ENCODE assay signal across 8 cellular contexts in genomic region chr7:107744345-107744750, GRCh38. TPM values are rescaled to one million over a fixed set of nuclear protein-coding genes. Genes with fewer than 3 reads are reported as not detected.
DNase-seq lines count a peak whose midpoint lies in the region; ATAC-seq and TF ChIP-seq lines count a peak whose summit lies in the region.

No MANE protein-coding gene starts in this region.

- intact Hi-C loops in stomach (cut with DNase I; ENCODE audit: low total_unique reads) = loop anchor here (5.0 kb wide), 1 partner anchor 128 kb away; no protein-coding TSS in a partner anchor

- CTCF ChIA-PET in CD8-positive, alpha-beta memory T cell (lab: Charles Lee) = interaction anchor here (1.1 to 10.5 kb wide), 7 partner anchors 16 to 575 kb away, joined by 3 to 227 read pairs (median 33); partner anchors contain the start of gene DLD

- H3K4me3 ChIP-seq in CD8-positive, alpha-beta memory T cell (ENCODE audit: low read length) = peak overlapping the region; percentile 97
- H3K4me3 ChIP-seq in iPS-20b (ENCODE audit: low read length) = peak overlapping the region; percentile 96
- peak overlapping the region; percentile 66 to 98 (median 83) for H3K4me3 ChIP-seq in stomach

- TF ChIP-seq CTCF in stomach (IDR thresholded peaks at IDR 0.05) = no peak

- no peaks in the 10 kb centered on the region for H3K27me3 Mint-ChIP-seq in CD8-positive, alpha-beta memory T cell
- no peaks in the 10 kb centered on the region for H3K27me3 Mint-ChIP-seq in activated naive CD8-positive, alpha-beta T cell treated with anti-CD3 and anti-CD28 coated beads, Interleukin-2, amount 50 U/mL, for 24 hours

- H3K36me3 ChIP-seq in CD8-positive, alpha-beta memory T cell (ENCODE audit: insufficient read depth, low read length) = no peaks in the 10 kb centered on the region
- H3K36me3 ChIP-seq in iPS-20b (ENCODE audit: insufficient read depth, low read depth, low read length) (peaks cover 7% of the 10 kb centered on the region), stomach (peaks cover 0 to 7% (median 7%) of the 10 kb centered on the region in 4 donors)

- peaks cover 49% of the 10 kb centered on the region for H3K4me1 ChIP-seq in CD8-positive, alpha-beta memory T cell (ENCODE audit: insufficient read depth, low read length)
- peaks cover 17% of the 10 kb centered on the region for H3K4me1 ChIP-seq in iPS-20b (ENCODE audit: insufficient read depth, low read length)
- H3K4me1 ChIP-seq in stomach = peaks cover 26 to 55% (median 45%) of the 10 kb centered on the region in 4 donors

- DNase-seq in CD8-positive, alpha-beta memory T cell = no peak
- DNase-seq in activated naive CD8-positive, alpha-beta T cell treated with anti-CD3 and anti-CD28 coated beads, Interleukin-2, amount 50 U/mL, for 24 hours = no peak
- DNase-seq in stomach (no peak), NCI-H1092 treated with DMSO at 0.1 percent for 48 hours (lab: John Stamatoyannopoulos, UW) (no peak)
- no peak for DNase-seq in effector CD4-positive, alpha-beta T cell

- H3K4me3 Mint-ChIP-seq in CD8-positive, alpha-beta memory T cell = peak overlapping the region; percentile 93 to 99 (median 97)
- peak overlapping the region; percentile 87 for H3K4me3 Mint-ChIP-seq in activated naive CD8-positive, alpha-beta T cell treated with anti-CD3 and anti-CD28 coated beads, Interleukin-2, amount 50 U/mL, for 24 hours

- H3K27ac ChIP-seq in CD8-positive, alpha-beta memory T cell (ENCODE audit: low read depth, low read length) = peak overlapping the region; percentile 98
- peak overlapping the region; percentile 10 for H3K27ac ChIP-seq in iPS-20b (ENCODE audit: low read length)
- peak overlapping the region; percentile 90 to 97 (median 93) for H3K27ac ChIP-seq in stomach

- WGBS in stomach, 5 donors = 0 to 1% (median 0%) methylated on average over 16 to 22 of the region's 22 CpGs

- no peak for TF ChIP-seq EP300 in stomach (IDR thresholded peaks at IDR 0.05)

- peaks cover 53 to 63% (median 59%) of the 10 kb centered on the region in 3 donors for H3K4me1 Mint-ChIP-seq in CD8-positive, alpha-beta memory T cell
- H3K4me1 Mint-ChIP-seq in activated naive CD8-positive, alpha-beta T cell treated with anti-CD3 and anti-CD28 coated beads, Interleukin-2, amount 50 U/mL, for 24 hours = peaks cover 48% of the 10 kb centered on the region

- H3K9ac ChIP-seq in iPS-20b (ENCODE audit: low read depth, low read length) = peak overlapping the region; percentile 89

- POLR2A ChIA-PET in CD8-positive, alpha-beta memory T cell (lab: Charles Lee) = interaction anchor here (0.5 to 3.0 kb wide), 6 partner anchors 8 to 575 kb away, joined by 3 to 38 read pairs (median 6); partner anchors contain the start of gene HBP1

- H3K36me3 Mint-ChIP-seq in CD8-positive, alpha-beta memory T cell = peaks cover 0 to 31% (median 4%) of the 10 kb centered on the region in 3 donors
- H3K36me3 Mint-ChIP-seq in activated naive CD8-positive, alpha-beta T cell treated with anti-CD3 and anti-CD28 coated beads, Interleukin-2, amount 50 U/mL, for 24 hours (ENCODE audit: low read depth) = peaks cover 9% of the 10 kb centered on the region

- no peaks in the 10 kb centered on the region for H3K9me3 ChIP-seq in CD8-positive, alpha-beta memory T cell (ENCODE audit: low read length)
- H3K9me3 ChIP-seq in iPS-20b (ENCODE audit: insufficient read depth, low read depth, low read length) (no peaks in the 10 kb centered on the region), stomach (no peaks in the 10 kb centered on the region)

- H3K27ac Mint-ChIP-seq in CD8-positive, alpha-beta memory T cell = peak overlapping the region; percentile 94 to 100 (median 100)
- H3K27ac Mint-ChIP-seq in activated naive CD8-positive, alpha-beta T cell treated with anti-CD3 and anti-CD28 coated beads, Interleukin-2, amount 50 U/mL, for 24 hours = peak overlapping the region; percentile 96

- no peaks in the 10 kb centered on the region for H3K9me3 Mint-ChIP-seq in CD8-positive, alpha-beta memory T cell
- H3K9me3 Mint-ChIP-seq in activated naive CD8-positive, alpha-beta T cell treated with anti-CD3 and anti-CD28 coated beads, Interleukin-2, amount 50 U/mL, for 24 hours = no peaks in the 10 kb centered on the region

- no peak for TF ChIP-seq POLR2A in stomach (IDR thresholded peaks at IDR 0.05)

- no peaks in the 10 kb centered on the region for H3K27me3 ChIP-seq in CD8-positive, alpha-beta memory T cell (ENCODE audit: insufficient read depth, low read length, poor library complexity, severe bottlenecking)
- H3K27me3 ChIP-seq in iPS-20b (ENCODE audit: insufficient read depth, low read length) (0 out of 2 replicates have a peak, but pooled peaks cover 6% of the 10 kb centered on the region), stomach (no peaks in the 10 kb centered on the region)

- ATAC-seq in GM21360 (IDR thresholded peaks at IDR 0.05; ENCODE audit: unreplicated experiment) (peak; percentile 33), HG03558 (IDR thresholded peaks at IDR 0.05; ENCODE audit: extremely low read depth, unreplicated experiment) (peak; percentile 17)
- ATAC-seq in activated naive CD8-positive, alpha-beta T cell treated with anti-CD3 and anti-CD28 coated beads, Interleukin-2, amount 50 U/mL, for 24 hours = peak; percentile 42

RNA-seq across cellular contexts. Expression of gene CBLL1, which starts 0.4 kb away (rescaled TPM):
- total RNA-seq in CD8-positive, alpha-beta memory T cell = 10 to 100 TPM; 42.7 to 49.3 TPM
- polyA plus RNA-seq in CD8-positive, alpha-beta memory T cell = 89.7 TPM
- 10 to 100 TPM in 4 of 5 donors, 1 to 10 TPM in 1; 5.2 to 29.4 (median 23.7) TPM for total RNA-seq in stomach
- 10 to 100 TPM in 1 of 3 donors, 1 to 10 TPM in 2; 4.8 to 10.2 (median 5.7) TPM for polyA plus RNA-seq in stomach

RNA-seq across cellular contexts. Expression of gene SLC26A3, which starts 58.7 kb away (rescaled TPM):
- total RNA-seq in CD8-positive, alpha-beta memory T cell = not detected
- not detected for polyA plus RNA-seq in CD8-positive, alpha-beta memory T cell
- total RNA-seq in stomach = 10 to 100 TPM in 1 of 5 donors, 1 to 10 TPM in 1, not detected in 3; 2.0 to 52.4 TPM
- 1 to 10 TPM in 1 of 3 donors, under 1 TPM in 1, not detected in 1; 0.10 to 2.1 TPM for polyA plus RNA-seq in stomach

Comparison
In these comparisons a context has a peak if more than half of its experiments do, and no peak if none do; other contexts are left out.
1. H3K27ac ChIP-seq: peak in every context shown above with its lines; median percentile 98 in CD8-positive, alpha-beta memory T cell; 93 in stomach; 10 in iPS-20b.